Comparison of ENCODE assay signal across 1 cellular context in the genomic region with DNA sequence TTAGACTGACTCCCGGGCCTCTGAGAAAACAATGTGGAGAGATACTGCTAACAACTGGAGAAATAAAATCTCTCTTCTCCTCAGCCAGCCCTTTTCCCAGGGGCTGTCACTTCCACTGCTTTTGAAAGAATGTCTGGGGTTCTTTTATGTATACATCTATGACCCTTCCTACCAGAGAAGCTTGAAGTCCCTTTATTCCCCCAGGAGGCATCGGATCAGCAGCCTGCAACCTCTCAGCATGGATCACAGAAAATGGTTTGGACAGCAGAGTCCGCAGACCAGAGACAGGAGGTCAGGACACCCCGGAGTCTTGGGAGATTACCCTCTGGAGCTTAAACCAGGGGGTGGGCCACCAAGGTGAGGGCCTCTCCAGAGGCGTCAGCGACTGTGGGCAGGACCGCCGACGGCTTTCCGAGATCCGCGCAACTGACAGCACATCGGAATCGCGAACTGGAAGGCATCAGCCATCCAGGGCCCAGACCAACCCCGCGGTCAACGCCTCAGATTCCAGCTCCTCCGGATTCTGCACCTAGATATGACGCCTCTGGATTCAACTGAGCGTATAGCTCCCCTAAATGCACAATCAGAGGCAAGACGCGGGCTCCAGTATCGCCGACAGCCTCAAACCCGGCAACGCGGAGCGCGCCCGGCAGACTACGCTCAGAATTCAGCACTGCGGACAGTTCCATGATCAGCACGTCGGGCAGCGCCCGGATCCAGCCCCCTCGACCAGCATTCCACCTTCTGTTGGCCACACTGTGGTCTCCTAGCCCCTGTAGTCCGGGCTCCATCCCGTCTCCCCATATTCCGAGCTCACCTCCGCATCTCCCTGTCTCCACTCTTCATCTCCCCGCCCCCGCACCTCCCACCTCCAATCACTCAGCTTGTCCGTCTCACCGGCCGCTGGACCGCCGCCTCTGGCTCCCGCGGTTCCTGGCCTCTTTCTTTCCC.
TF ChIP-seq lines count a peak whose summit lies in the region.

No MANE protein-coding gene starts in this region.

TF ChIP-seq in K562, 482 proteins besides CTCF, POLR2A, EP300 and RAD21 (continued from another document and continues in another):
- no peak for TF ChIP-seq RHOXF2B (CRISPR knock-in tag; conservative IDR thresholded peaks at IDR 0.05)
- TF ChIP-seq FOXA3 (CRISPR knock-in tag; conservative IDR thresholded peaks at IDR 0.05 in 1 of 2, IDR thresholded peaks at IDR 0.05 in 1 of 2): peak in 1 of 2 experiments; percentile 94; a peak in 2 of 4 replicates
- TF ChIP-seq, protein P1, sequence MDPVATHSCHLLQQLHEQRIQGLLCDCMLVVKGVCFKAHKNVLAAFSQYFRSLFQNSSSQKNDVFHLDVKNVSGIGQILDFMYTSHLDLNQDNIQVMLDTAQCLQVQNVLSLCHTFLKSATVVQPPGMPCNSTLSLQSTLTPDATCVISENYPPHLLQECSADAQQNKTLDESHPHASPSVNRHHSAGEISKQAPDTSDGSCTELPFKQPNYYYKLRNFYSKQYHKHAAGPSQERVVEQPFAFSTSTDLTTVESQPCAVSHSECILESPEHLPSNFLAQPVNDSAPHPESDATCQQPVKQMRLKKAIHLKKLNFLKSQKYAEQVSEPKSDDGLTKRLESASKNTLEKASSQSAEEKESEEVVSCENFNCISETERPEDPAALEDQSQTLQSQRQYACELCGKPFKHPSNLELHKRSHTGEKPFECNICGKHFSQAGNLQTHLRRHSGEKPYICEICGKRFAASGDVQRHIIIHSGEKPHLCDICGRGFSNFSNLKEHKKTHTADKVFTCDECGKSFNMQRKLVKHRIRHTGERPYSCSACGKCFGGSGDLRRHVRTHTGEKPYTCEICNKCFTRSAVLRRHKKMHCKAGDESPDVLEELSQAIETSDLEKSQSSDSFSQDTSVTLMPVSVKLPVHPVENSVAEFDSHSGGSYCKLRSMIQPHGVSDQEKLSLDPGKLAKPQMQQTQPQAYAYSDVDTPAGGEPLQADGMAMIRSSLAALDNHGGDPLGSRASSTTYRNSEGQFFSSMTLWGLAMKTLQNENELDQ (CRISPR knock-in tag; IDR thresholded peaks at IDR 0.05; ENCODE audit: borderline replicate concordance): peak; percentile 99
- TF ChIP-seq SIN3B (IDR thresholded peaks at IDR 0.05; ENCODE audit: low read depth): no peak
- TF ChIP-seq, protein P2, sequence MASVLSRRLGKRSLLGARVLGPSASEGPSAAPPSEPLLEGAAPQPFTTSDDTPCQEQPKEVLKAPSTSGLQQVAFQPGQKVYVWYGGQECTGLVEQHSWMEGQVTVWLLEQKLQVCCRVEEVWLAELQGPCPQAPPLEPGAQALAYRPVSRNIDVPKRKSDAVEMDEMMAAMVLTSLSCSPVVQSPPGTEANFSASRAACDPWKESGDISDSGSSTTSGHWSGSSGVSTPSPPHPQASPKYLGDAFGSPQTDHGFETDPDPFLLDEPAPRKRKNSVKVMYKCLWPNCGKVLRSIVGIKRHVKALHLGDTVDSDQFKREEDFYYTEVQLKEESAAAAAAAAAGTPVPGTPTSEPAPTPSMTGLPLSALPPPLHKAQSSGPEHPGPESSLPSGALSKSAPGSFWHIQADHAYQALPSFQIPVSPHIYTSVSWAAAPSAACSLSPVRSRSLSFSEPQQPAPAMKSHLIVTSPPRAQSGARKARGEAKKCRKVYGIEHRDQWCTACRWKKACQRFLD (CRISPR knock-in tag; IDR thresholded peaks at IDR 0.05): peak; percentile 96; the same call in 1 of the 2 replicates
- no peak for TF ChIP-seq PCBP1 (IDR thresholded peaks at IDR 0.05; ENCODE audit: low read depth, low read length, poor library complexity, severe bottlenecking)
- TF ChIP-seq, protein P3, sequence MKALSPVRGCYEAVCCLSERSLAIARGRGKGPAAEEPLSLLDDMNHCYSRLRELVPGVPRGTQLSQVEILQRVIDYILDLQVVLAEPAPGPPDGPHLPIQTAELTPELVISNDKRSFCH (CRISPR knock-in tag; IDR thresholded peaks at IDR 0.05): no peak
- TF ChIP-seq, protein P3 (tag; IDR thresholded peaks at IDR 0.05): no peak
- TF ChIP-seq, protein P4, sequence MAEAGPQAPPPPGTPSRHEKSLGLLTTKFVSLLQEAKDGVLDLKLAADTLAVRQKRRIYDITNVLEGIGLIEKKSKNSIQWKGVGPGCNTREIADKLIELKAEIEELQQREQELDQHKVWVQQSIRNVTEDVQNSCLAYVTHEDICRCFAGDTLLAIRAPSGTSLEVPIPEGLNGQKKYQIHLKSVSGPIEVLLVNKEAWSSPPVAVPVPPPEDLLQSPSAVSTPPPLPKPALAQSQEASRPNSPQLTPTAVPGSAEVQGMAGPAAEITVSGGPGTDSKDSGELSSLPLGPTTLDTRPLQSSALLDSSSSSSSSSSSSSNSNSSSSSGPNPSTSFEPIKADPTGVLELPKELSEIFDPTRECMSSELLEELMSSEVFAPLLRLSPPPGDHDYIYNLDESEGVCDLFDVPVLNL (CRISPR knock-in tag; IDR thresholded peaks at IDR 0.05; ENCODE audit: low read depth): peak; percentile 95
- TF ChIP-seq SETDB1 (IDR thresholded peaks at IDR 0.05; ENCODE audit: low read length): no peak
- TF ChIP-seq PYGO2 (tag; IDR thresholded peaks at IDR 0.05): no peak
- TF ChIP-seq CHCHD3 (CRISPR knock-in tag; IDR thresholded peaks at IDR 0.05): no peak
- peak; percentile 41 for TF ChIP-seq CREB1 (IDR thresholded peaks at IDR 0.05)
- peak; percentile 83 for TF ChIP-seq CREB1 (CRISPR knock-in tag; IDR thresholded peaks at IDR 0.05)
- TF ChIP-seq, protein P5, sequence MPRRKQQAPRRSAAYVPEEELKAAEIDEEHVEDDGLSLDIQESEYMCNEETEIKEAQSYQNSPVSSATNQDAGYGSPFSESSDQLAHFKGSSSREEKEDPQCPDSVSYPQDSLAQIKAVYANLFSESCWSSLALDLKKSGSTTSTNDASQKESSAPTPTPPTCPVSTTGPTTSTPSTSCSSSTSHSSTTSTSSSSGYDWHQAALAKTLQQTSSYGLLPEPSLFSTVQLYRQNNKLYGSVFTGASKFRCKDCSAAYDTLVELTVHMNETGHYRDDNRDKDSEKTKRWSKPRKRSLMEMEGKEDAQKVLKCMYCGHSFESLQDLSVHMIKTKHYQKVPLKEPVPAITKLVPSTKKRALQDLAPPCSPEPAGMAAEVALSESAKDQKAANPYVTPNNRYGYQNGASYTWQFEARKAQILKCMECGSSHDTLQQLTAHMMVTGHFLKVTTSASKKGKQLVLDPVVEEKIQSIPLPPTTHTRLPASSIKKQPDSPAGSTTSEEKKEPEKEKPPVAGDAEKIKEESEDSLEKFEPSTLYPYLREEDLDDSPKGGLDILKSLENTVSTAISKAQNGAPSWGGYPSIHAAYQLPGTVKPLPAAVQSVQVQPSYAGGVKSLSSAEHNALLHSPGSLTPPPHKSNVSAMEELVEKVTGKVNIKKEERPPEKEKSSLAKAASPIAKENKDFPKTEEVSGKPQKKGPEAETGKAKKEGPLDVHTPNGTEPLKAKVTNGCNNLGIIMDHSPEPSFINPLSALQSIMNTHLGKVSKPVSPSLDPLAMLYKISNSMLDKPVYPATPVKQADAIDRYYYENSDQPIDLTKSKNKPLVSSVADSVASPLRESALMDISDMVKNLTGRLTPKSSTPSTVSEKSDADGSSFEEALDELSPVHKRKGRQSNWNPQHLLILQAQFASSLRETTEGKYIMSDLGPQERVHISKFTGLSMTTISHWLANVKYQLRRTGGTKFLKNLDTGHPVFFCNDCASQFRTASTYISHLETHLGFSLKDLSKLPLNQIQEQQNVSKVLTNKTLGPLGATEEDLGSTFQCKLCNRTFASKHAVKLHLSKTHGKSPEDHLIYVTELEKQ (CRISPR knock-in tag; IDR thresholded peaks at IDR 0.05): no peak
- TF ChIP-seq GABPA (tag; conservative IDR thresholded peaks at IDR 0.05; ENCODE audit: low read depth): no peak
- TF ChIP-seq, protein P6, sequence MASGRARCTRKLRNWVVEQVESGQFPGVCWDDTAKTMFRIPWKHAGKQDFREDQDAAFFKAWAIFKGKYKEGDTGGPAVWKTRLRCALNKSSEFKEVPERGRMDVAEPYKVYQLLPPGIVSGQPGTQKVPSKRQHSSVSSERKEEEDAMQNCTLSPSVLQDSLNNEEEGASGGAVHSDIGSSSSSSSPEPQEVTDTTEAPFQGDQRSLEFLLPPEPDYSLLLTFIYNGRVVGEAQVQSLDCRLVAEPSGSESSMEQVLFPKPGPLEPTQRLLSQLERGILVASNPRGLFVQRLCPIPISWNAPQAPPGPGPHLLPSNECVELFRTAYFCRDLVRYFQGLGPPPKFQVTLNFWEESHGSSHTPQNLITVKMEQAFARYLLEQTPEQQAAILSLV (tag; IDR thresholded peaks at IDR 0.05): no peak
- TF ChIP-seq, protein P7, sequence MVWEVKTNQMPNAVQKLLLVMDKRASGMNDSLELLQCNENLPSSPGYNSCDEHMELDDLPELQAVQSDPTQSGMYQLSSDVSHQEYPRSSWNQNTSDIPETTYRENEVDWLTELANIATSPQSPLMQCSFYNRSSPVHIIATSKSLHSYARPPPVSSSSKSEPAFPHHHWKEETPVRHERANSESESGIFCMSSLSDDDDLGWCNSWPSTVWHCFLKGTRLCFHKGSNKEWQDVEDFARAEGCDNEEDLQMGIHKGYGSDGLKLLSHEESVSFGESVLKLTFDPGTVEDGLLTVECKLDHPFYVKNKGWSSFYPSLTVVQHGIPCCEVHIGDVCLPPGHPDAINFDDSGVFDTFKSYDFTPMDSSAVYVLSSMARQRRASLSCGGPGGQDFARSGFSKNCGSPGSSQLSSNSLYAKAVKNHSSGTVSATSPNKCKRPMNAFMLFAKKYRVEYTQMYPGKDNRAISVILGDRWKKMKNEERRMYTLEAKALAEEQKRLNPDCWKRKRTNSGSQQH (CRISPR knock-in tag; IDR thresholded peaks at IDR 0.05): peak; percentile 84
- TF ChIP-seq, protein P8, sequence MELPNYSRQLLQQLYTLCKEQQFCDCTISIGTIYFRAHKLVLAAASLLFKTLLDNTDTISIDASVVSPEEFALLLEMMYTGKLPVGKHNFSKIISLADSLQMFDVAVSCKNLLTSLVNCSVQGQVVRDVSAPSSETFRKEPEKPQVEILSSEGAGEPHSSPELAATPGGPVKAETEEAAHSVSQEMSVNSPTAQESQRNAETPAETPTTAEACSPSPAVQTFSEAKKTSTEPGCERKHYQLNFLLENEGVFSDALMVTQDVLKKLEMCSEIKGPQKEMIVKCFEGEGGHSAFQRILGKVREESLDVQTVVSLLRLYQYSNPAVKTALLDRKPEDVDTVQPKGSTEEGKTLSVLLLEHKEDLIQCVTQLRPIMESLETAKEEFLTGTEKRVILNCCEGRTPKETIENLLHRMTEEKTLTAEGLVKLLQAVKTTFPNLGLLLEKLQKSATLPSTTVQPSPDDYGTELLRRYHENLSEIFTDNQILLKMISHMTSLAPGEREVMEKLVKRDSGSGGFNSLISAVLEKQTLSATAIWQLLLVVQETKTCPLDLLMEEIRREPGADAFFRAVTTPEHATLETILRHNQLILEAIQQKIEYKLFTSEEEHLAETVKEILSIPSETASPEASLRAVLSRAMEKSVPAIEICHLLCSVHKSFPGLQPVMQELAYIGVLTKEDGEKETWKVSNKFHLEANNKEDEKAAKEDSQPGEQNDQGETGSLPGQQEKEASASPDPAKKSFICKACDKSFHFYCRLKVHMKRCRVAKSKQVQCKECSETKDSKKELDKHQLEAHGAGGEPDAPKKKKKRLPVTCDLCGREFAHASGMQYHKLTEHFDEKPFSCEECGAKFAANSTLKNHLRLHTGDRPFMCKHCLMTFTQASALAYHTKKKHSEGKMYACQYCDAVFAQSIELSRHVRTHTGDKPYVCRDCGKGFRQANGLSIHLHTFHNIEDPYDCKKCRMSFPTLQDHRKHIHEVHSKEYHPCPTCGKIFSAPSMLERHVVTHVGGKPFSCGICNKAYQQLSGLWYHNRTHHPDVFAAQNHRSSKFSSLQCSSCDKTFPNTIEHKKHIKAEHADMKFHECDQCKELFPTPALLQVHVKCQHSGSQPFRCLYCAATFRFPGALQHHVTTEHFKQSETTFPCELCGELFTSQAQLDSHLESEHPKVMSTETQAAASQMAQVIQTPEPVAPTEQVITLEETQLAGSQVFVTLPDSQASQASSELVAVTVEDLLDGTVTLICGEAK (IDR thresholded peaks at IDR 0.05): peak; percentile 91
- TF ChIP-seq, protein P8 (CRISPR knock-in tag; IDR thresholded peaks at IDR 0.05): peak; percentile 88
- TF ChIP-seq NCOA2 (IDR thresholded peaks at IDR 0.05; ENCODE audit: partially characterized antibody in 2 of 2): no peak
- no peak for TF ChIP-seq SAFB2 (IDR thresholded peaks at IDR 0.05; ENCODE audit: borderline replicate concordance, low read depth, low read length, severe bottlenecking)
- TF ChIP-seq CTBP1 (IDR thresholded peaks at IDR 0.05; ENCODE audit: borderline replicate concordance): no peak
- no peak for TF ChIP-seq NONO (IDR thresholded peaks at IDR 0.05; ENCODE audit: low read depth in 2 of 2, low read length in 1 of 2)
- no peak for TF ChIP-seq HDAC3 (IDR thresholded peaks at IDR 0.05; ENCODE audit: borderline replicate concordance, partially characterized antibody)
- no peak for TF ChIP-seq ZNF507 (tag; conservative IDR thresholded peaks at IDR 0.05)
- TF ChIP-seq MYBL2 (IDR thresholded peaks at IDR 0.05; ENCODE audit: low read depth): no peak
- TF ChIP-seq MYBL2 (CRISPR knock-in tag; IDR thresholded peaks at IDR 0.05; ENCODE audit: borderline replicate concordance): peak; percentile 82; the same call in 1 of the 2 replicates
- no peak for TF ChIP-seq TAF15 (IDR thresholded peaks at IDR 0.05; ENCODE audit: low read depth, low read length)
- peak; percentile 98 for TF ChIP-seq IRF2 (CRISPR knock-in tag; IDR thresholded peaks at IDR 0.05)
- 0 out of 2 replicates have a peak, but pooled peaks have one; percentile 53 for TF ChIP-seq EZH2 (IDR thresholded peaks at IDR 0.05; ENCODE audit: borderline replicate concordance, low read depth, low read length)
- TF ChIP-seq RUNX1 (IDR thresholded peaks at IDR 0.05; ENCODE audit: low read depth): no peak
- no peak for TF ChIP-seq PHF21A (IDR thresholded peaks at IDR 0.05; ENCODE audit: borderline replicate concordance, low read depth)
- peak; percentile 53; the same call in 1 of the 2 replicates for TF ChIP-seq FOXJ2 (tag; IDR thresholded peaks at IDR 0.05)
- TF ChIP-seq ESRRB (CRISPR knock-in tag; IDR thresholded peaks at IDR 0.05; ENCODE audit: borderline replicate concordance): no peak
